In genomic region chr18:48791636-48792105, GRCh38 we compare ENCODE assay signal across 12 cellular contexts.
DNase-seq lines count a peak whose midpoint lies in the region; ATAC-seq, FAIRE-seq and TF ChIP-seq lines count a peak whose summit lies in the region.
"Had no signal": no experiment of that assay in that cellular context is flagged by ENCODE, and none has a peak within 500 bp of the region (broad histone marks: within the 10 kb centered on the region; RNA-seq: fewer than 3 reads in every experiment).

No MANE protein-coding gene starts in this region.

- H3K4me3 Mint-ChIP-seq in osteocyte (ENCODE audit: unreplicated experiment) = no peak overlapping the region

- H4K20me1 ChIP-seq in OCI-LY7 (ENCODE audit: insufficient read depth, low read length) = no peaks in the 10 kb centered on the region
- no peaks in the 10 kb centered on the region for H4K20me1 ChIP-seq in MM.1S (ENCODE audit: insufficient read depth, low read length)

- no peak overlapping the region for H2AFZ ChIP-seq in OCI-LY7 (ENCODE audit: low read length)
- H2AFZ ChIP-seq in MM.1S (ENCODE audit: low read length) = no peak overlapping the region

- H3K27ac Mint-ChIP-seq in osteocyte (ENCODE audit: unreplicated experiment) = peak overlapping the region; percentile 53

- no peaks in the 10 kb centered on the region for H3K27me3 ChIP-seq in dorsolateral prefrontal cortex
- H3K27me3 ChIP-seq in MM.1S (replicated peaks; ENCODE audit: insufficient read depth, low read length) = no peaks in the 10 kb centered on the region

- no peak for TF ChIP-seq EP300 in A549 (IDR thresholded peaks at IDR 0.05)

- H3K4me2 ChIP-seq in A549 = no peak overlapping the region
- no peak overlapping the region for H3K4me2 ChIP-seq in OCI-LY7 (ENCODE audit: low read length)
- H3K4me2 ChIP-seq in MM.1S (ENCODE audit: low read depth, low read length) = no peak overlapping the region

- peaks cover 32% of the 10 kb centered on the region for H3K36me3 Mint-ChIP-seq in osteocyte (ENCODE audit: unreplicated experiment)

- no peaks in the 10 kb centered on the region for H3F3A ChIP-seq in MM.1S (ENCODE audit: insufficient read depth, low read length)

- H3K9me3 ChIP-seq in A549 (no peaks in the 10 kb centered on the region), OCI-LY7 (ENCODE audit: low read length) (no peaks in the 10 kb centered on the region), MM.1S (replicated peaks; ENCODE audit: insufficient read depth, low read length) (no peaks in the 10 kb centered on the region)

- no peak for FAIRE-seq in A549 (lab: Jason Lieb, UNC)
- FAIRE-seq: TTC549 had no signal

- no peaks in the 10 kb centered on the region for H3K27me3 Mint-ChIP-seq in osteocyte (ENCODE audit: unreplicated experiment)
- H3K27me3 Mint-ChIP-seq: naive thymus-derived CD4-positive, alpha-beta T cell had no signal

- no peak overlapping the region for H3K27ac ChIP-seq in A549
- peak overlapping the region in 36 of 59 donors; percentile 26 to 94 (median 74) for H3K27ac ChIP-seq in dorsolateral prefrontal cortex
- H3K27ac ChIP-seq in OCI-LY7 (ENCODE audit: low read depth, low read length, poor library complexity, severe bottlenecking) = no peak overlapping the region
- no peak overlapping the region for H3K27ac ChIP-seq in MM.1S (ENCODE audit: low read length)

- TF ChIP-seq CTCF in A549 (IDR thresholded peaks at IDR 0.05) (no peak), dorsolateral prefrontal cortex (IDR thresholded peaks at IDR 0.05 in 54 of 56, conservative IDR thresholded peaks at IDR 0.05 in 2 of 56; ENCODE audit: low read depth in 1 of 56, partially characterized antibody in 56 of 56) (no peak), osteocyte (IDR thresholded peaks at IDR 0.05) (no peak), OCI-LY7 (conservative IDR thresholded peaks at IDR 0.05; ENCODE audit: low read length) (no peak), MM.1S (IDR thresholded peaks at IDR 0.05; ENCODE audit: low read length) (no peak)

- CTCF ChIA-PET in A549 (lab: Yijun Ruan, JAX) = interaction anchor here (1.0 to 3.1 kb wide), 2 partner anchors 15 to 115 kb away, joined by 3 to 11 read pairs; no protein-coding TSS in a partner anchor
- CTCF ChIA-PET in OCI-LY7 (lab: Charles Lee; ENCODE audit: unreplicated experiment) = interaction anchor here (0.6 kb wide), 1 partner anchor 9 kb away, joined by 10 read pairs; no protein-coding TSS in a partner anchor

- intact Hi-C loops in dorsolateral prefrontal cortex (cut with DNase I) (no loop called here), OCI-LY7 (cut with micrococcal nuclease; ENCODE audit: unreplicated experiment) (no loop called here)

- no TSS peak for BruUV-seq in OCI-LY7 (replicated peaks; lab: Mats Ljungman, UMichigan)

- no peaks in the 10 kb centered on the region for H3K79me2 ChIP-seq in OCI-LY7 (ENCODE audit: insufficient read depth, low read depth, low read length)
- no peaks in the 10 kb centered on the region for H3K79me2 ChIP-seq in MM.1S (ENCODE audit: low read length)

- H3K4me1 Mint-ChIP-seq in osteocyte (ENCODE audit: unreplicated experiment) = peaks cover 55% of the 10 kb centered on the region

- no peak for ATAC-seq in A549
- no peak for ATAC-seq in HG02763 (IDR thresholded peaks at IDR 0.05; ENCODE audit: unreplicated experiment)
- ATAC-seq in HG03442 (IDR thresholded peaks at IDR 0.05; ENCODE audit: unreplicated experiment) = no peak

- 100% methylated on average over 3 of the region's 4 CpGs for WGBS in A549 (ENCODE audit: missing lambda C conversion rate)

- H3K4me3 ChIP-seq in A549 = no peak overlapping the region
- H3K4me3 ChIP-seq in dorsolateral prefrontal cortex = no peak overlapping the region
- no peak overlapping the region for H3K4me3 ChIP-seq in OCI-LY7 (ENCODE audit: low read depth, low read length, poor library complexity, severe bottlenecking)
- no peak overlapping the region for H3K4me3 ChIP-seq in MM.1S (ENCODE audit: low read length)

- POLR2A ChIA-PET in A549 (lab: Yijun Ruan, JAX) = no interaction called here
- POLR2A ChIA-PET in OCI-LY7 (lab: Charles Lee) = interaction anchor here (0.6 kb wide), 1 partner anchor 88 kb away, joined by 5 read pairs; no protein-coding TSS in a partner anchor

- TF ChIP-seq RAD21 in A549 (conservative IDR thresholded peaks at IDR 0.05 in 1 of 2, IDR thresholded peaks at IDR 0.05 in 1 of 2) = no peak

- H3K4me1 ChIP-seq in A549 = no peaks in the 10 kb centered on the region
- H3K4me1 ChIP-seq in OCI-LY7 (ENCODE audit: insufficient read depth, low read length, poor library complexity, severe bottlenecking) = peaks cover 34% of the 10 kb centered on the region
- peaks cover 19% of the 10 kb centered on the region for H3K4me1 ChIP-seq in MM.1S (ENCODE audit: low read length)

- DNase-seq in A549 (ENCODE audit: low read depth in 1 of 2, low spot score in 1 of 2) (no peak), M059J (ENCODE audit: low read depth) (peak; percentile 50), dorsolateral prefrontal cortex (peak in 2 of 10 donors; percentile 4 to 10), osteocyte (ENCODE audit: extremely low spot score, unreplicated experiment) (no peak), OCI-LY7 (ENCODE audit: low spot score) (no peak), MM.1S (no peak)
- DNase-seq: naive thymus-derived CD4-positive, alpha-beta T cell; retina; stimulated activated CD4-positive, alpha-beta T cell treated with anti-CD3 and anti-CD28 coated beads, Interleukin-4, amount 100 ng/mL, for 1 hour had no signal

- no peaks in the 10 kb centered on the region for H3K9me2 ChIP-seq in OCI-LY7 (ENCODE audit: insufficient read depth, low read length)
- no peaks in the 10 kb centered on the region for H3K9me2 ChIP-seq in MM.1S (replicated peaks; ENCODE audit: insufficient read depth, low read length)

- no peaks in the 10 kb centered on the region for H3K36me3 ChIP-seq in OCI-LY7 (ENCODE audit: insufficient read depth, low read length)
- no peaks in the 10 kb centered on the region for H3K36me3 ChIP-seq in MM.1S (replicated peaks; ENCODE audit: insufficient read depth, low read length)

- no peak for TF ChIP-seq POLR2A in A549 (IDR thresholded peaks at IDR 0.05; ENCODE audit: low read length)

- H3K9ac ChIP-seq in MM.1S (ENCODE audit: low read length) = no peak overlapping the region

- H3K9me3 Mint-ChIP-seq in osteocyte (ENCODE audit: unreplicated experiment) = no peaks in the 10 kb centered on the region

TF ChIP-seq in A549, 52 proteins besides CTCF, POLR2A, EP300 and RAD21:
- no peak for TF ChIP-seq HDAC2 (IDR thresholded peaks at IDR 0.05)
- no peak for TF ChIP-seq ZSCAN20 (CRISPR knock-in tag; IDR thresholded peaks at IDR 0.05)
- peak; percentile 26 for TF ChIP-seq MAFK (IDR thresholded peaks at IDR 0.05; ENCODE audit: partially characterized antibody)
- TF ChIP-seq NR3C1 (IDR thresholded peaks at IDR 0.05) = no peak

Comparison
In these comparisons a context has a peak if more than half of its experiments do, and no peak if none do; other contexts are left out.
1. H3K27ac ChIP-seq: peak in dorsolateral prefrontal cortex (36 of 59); none in A549 (0 of 2), OCI-LY7 (single experiment) and MM.1S (single experiment).